In genomic region chr11:11620251-11620965, GRCh38 we compare ENCODE assay signal across 8 cellular contexts. TPM values are rescaled to one million over a fixed set of nuclear protein-coding genes. Genes with fewer than 3 reads are reported as not detected.
A peak's percentile ranks its signal among the peaks of the same experiment; 100 is the strongest.
DNase-seq lines count a peak whose midpoint lies in the region; ATAC-seq and TF ChIP-seq lines count a peak whose summit lies in the region.

No MANE protein-coding gene starts in this region.

- peak in 2 of 3 donors; percentile 0 to 4 for DNase-seq in stimulated activated CD4-positive, alpha-beta T cell treated with anti-CD3 and anti-CD28 coated beads, TNF-alpha, amount 100 ng/mL, for 48 hours (ENCODE audit: low read depth in 3 of 3)
- no peak for DNase-seq in stimulated activated CD4-positive, alpha-beta T cell treated with anti-CD3 and anti-CD28 coated beads, Interleukin-4, amount 100 ng/mL, for 1 hour
- peak in 2 of 3 donors; percentile 47 to 65 for DNase-seq in Peyer's patch
- DNase-seq in effector memory CD8-positive, alpha-beta T cell: no peak
- peak; percentile 67 to 87 for DNase-seq in aorta

- H3K9me3 ChIP-seq in Peyer's patch: no peaks in the 10 kb centered on the region
- no peaks in the 10 kb centered on the region for H3K9me3 ChIP-seq in muscle layer of colon (ENCODE audit: low read length)
- H3K9me3 ChIP-seq in aorta (ENCODE audit: control insufficient read depth, low read length): no peaks in the 10 kb centered on the region

- H3K36me3 ChIP-seq in Peyer's patch: no peaks in the 10 kb centered on the region
- H3K36me3 ChIP-seq in muscle layer of colon (ENCODE audit: insufficient read depth, low read length): no peaks in the 10 kb centered on the region
- H3K36me3 ChIP-seq in aorta (ENCODE audit: control insufficient read depth in 1 of 2, insufficient read depth in 2 of 2, low read length in 1 of 2): no peaks in the 10 kb centered on the region

- no peak overlapping the region for H3K27ac Mint-ChIP-seq in effector memory CD8-positive, alpha-beta T cell

- H3K9me3 Mint-ChIP-seq in effector memory CD8-positive, alpha-beta T cell: no peaks in the 10 kb centered on the region

- no peaks in the 10 kb centered on the region for H3K27me3 ChIP-seq in Peyer's patch
- H3K27me3 ChIP-seq in muscle layer of colon (ENCODE audit: control insufficient read depth in 1 of 2, insufficient read depth in 2 of 2, low read length in 2 of 2): no peaks in the 10 kb centered on the region
- H3K27me3 ChIP-seq in aorta (ENCODE audit: control insufficient read depth in 1 of 2, insufficient read depth in 2 of 2, low read length in 1 of 2): no peaks in the 10 kb centered on the region

- H3K36me3 Mint-ChIP-seq in effector memory CD8-positive, alpha-beta T cell (ENCODE audit: insufficient read depth): no peaks in the 10 kb centered on the region

- H3K27ac ChIP-seq in Peyer's patch: peak overlapping the region in 2 of 4 donors; percentile 1 to 67
- H3K27ac ChIP-seq in muscle layer of colon (ENCODE audit: low read depth, low read length): peak overlapping the region; percentile 70
- H3K27ac ChIP-seq in aorta (ENCODE audit: low read depth in 1 of 2, low read length in 2 of 2): peak overlapping the region in 1 of 2 donors; percentile 65

- no peak for ATAC-seq in effector memory CD8-positive, alpha-beta T cell (replicated peaks)
- ATAC-seq in aorta (ENCODE audit: low FRiP score): peak; percentile 62
- no peak for ATAC-seq in HG02610 (IDR thresholded peaks at IDR 0.05; ENCODE audit: unreplicated experiment)
- no peak for ATAC-seq in HG03039 (IDR thresholded peaks at IDR 0.05; ENCODE audit: unreplicated experiment)

- H3K4me1 Mint-ChIP-seq in effector memory CD8-positive, alpha-beta T cell (ENCODE audit: low read depth in 2 of 2): peaks cover 0 to 7% of the 10 kb centered on the region in 2 donors

- H3K4me1 ChIP-seq in Peyer's patch: peaks cover 0 to 21% (median 0%) of the 10 kb centered on the region in 4 donors
- H3K4me1 ChIP-seq in muscle layer of colon (ENCODE audit: insufficient read depth, low read length): peaks cover 37% of the 10 kb centered on the region
- H3K4me1 ChIP-seq in aorta (ENCODE audit: control insufficient read depth in 1 of 2, insufficient read depth in 2 of 2, low read length in 2 of 2): peaks cover 0 to 6% of the 10 kb centered on the region in 2 donors

- peaks cover 47 to 78% of the 10 kb centered on the region in 2 donors for H3K27me3 Mint-ChIP-seq in effector memory CD8-positive, alpha-beta T cell

- H3K4me3 ChIP-seq in Peyer's patch (peak overlapping the region; percentile 34 to 52 (median 45)), muscle layer of colon (ENCODE audit: low read depth in 1 of 2, low read length in 2 of 2) (peak overlapping the region; percentile 49 to 83), aorta (ENCODE audit: low read length in 2 of 2) (peak overlapping the region; percentile 30 to 84)

- H3K4me3 Mint-ChIP-seq in effector memory CD8-positive, alpha-beta T cell: peak overlapping the region; percentile 48 to 74

- intact Hi-C loops in aorta (cut with DNase I): loop anchor here (5.0 to 10.0 kb wide), 3 partner anchors 83 to 164 kb away; no protein-coding TSS in a partner anchor

- peak overlapping the region; percentile 25 for H3K9ac ChIP-seq in muscle layer of colon (ENCODE audit: low read length)

- TF ChIP-seq POLR2A in Peyer's patch (IDR thresholded peaks at IDR 0.05): no peak

- TF ChIP-seq CTCF in Peyer's patch (IDR thresholded peaks at IDR 0.05): no peak

- WGBS in aorta, 2 donors: 0 to 1% methylated on average over 36 to 50 of the region's 50 CpGs

RNA-seq across cellular contexts. Expression of gene GALNT18, which starts 1.4 kb away (rescaled TPM):
- total RNA-seq in Peyer's patch (10 to 100 TPM in 2 of 4 donors, 1 to 10 TPM in 2; 3.5 to 31.4 (median 11.1) TPM), aorta (10 to 100 TPM; 37.3 to 60.6 TPM)
- 1 to 10 TPM; 5.3 to 5.5 TPM for polyA plus RNA-seq in aorta

Comparison
In these comparisons a context has a peak if more than half of its experiments do, and no peak if none do; other contexts are left out.
1. DNase-seq: peak in stimulated activated CD4-positive, alpha-beta T cell treated with anti-CD3 and anti-CD28 coated beads, TNF-alpha, amount 100 ng/mL, for 48 hours (2 of 3), Peyer's patch (2 of 3) and aorta (2 of 2); none in stimulated activated CD4-positive, alpha-beta T cell treated with anti-CD3 and anti-CD28 coated beads, Interleukin-4, amount 100 ng/mL, for 1 hour (single experiment) and effector memory CD8-positive, alpha-beta T cell (0 of 3).
2. Peak in every context shown above with its lines, with median percentiles within 50 percentile points of each other: H3K4me3 ChIP-seq.